In the genomic region with DNA sequence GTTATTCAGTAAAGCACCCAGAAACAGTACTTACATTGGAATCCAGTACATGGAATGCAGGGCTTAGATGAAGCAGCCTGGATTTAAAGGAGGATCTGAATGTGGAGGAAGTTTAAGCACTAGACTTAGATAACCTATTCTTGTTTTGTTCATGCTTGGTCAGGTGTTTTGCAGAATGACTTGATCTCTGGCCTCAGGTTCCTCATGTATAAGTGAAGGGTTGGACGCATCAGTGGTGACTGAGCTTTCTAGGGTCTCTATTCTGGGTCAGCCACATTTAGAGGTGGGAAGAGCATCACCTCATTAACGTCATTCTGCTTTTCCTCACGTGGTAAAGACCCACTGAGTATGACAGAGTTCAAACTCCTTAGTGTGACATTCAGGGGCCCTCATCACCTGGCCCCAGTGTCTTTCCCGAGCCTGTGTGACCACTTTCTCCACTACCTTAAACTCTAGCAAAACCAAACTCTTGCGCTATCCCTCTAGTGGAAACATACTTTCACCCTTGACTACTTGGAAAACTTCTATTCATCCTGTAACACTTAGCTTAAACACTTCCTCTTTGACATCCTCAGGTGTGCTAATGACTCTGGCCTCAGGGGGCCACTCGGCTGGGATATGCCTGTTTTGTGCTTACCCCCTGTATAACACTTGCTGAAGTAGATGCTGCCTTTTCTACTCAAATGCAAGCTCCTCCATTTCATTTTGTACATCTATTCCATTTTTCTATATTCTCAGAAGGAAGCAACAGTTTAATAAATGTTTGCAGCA, we compare ENCODE assay signal across 1 cellular context.
TF ChIP-seq lines count a peak whose summit lies in the region.

No MANE protein-coding gene starts in this region.

TF ChIP-seq in SK-N-SH, 30 proteins besides CTCF, POLR2A, EP300 and RAD21:
- TF ChIP-seq YY1 (IDR thresholded peaks at IDR 0.05; ENCODE audit: low read depth) (no peak), CHD2 (IDR thresholded peaks at IDR 0.05; ENCODE audit: low read length, partially characterized antibody) (no peak), FOXM1 (IDR thresholded peaks at IDR 0.05; ENCODE audit: low read depth) (no peak), GABPA (IDR thresholded peaks at IDR 0.05; ENCODE audit: low read depth) (no peak), FOXJ3 (CRISPR knock-in tag; IDR thresholded peaks at IDR 0.05) (no peak), TAF1 (IDR thresholded peaks at IDR 0.05; ENCODE audit: borderline replicate concordance, low read depth, low read length) (no peak), MEF2A (IDR thresholded peaks at IDR 0.05; ENCODE audit: borderline replicate concordance, low read depth) (no peak), SMC3 (IDR thresholded peaks at IDR 0.05; ENCODE audit: low read depth, low read length) (no peak), TCF12 (IDR thresholded peaks at IDR 0.05) (no peak)
- TF ChIP-seq, protein P1, sequence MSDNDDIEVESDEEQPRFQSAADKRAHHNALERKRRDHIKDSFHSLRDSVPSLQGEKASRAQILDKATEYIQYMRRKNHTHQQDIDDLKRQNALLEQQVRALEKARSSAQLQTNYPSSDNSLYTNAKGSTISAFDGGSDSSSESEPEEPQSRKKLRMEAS (IDR thresholded peaks at IDR 0.05; ENCODE audit: low read depth), result no peak
- TF ChIP-seq, protein P2, sequence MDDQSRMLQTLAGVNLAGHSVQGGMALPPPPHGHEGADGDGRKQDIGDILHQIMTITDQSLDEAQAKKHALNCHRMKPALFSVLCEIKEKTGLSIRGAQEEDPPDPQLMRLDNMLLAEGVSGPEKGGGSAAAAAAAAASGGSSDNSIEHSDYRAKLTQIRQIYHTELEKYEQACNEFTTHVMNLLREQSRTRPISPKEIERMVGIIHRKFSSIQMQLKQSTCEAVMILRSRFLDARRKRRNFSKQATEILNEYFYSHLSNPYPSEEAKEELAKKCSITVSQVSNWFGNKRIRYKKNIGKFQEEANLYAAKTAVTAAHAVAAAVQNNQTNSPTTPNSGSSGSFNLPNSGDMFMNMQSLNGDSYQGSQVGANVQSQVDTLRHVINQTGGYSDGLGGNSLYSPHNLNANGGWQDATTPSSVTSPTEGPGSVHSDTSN (IDR thresholded peaks at IDR 0.05), result no peak
TF ChIP-seq in SK-N-SH: peak in this region for 0.
